Comparison of ENCODE assay signal across 1 cellular context in the genomic region with DNA sequence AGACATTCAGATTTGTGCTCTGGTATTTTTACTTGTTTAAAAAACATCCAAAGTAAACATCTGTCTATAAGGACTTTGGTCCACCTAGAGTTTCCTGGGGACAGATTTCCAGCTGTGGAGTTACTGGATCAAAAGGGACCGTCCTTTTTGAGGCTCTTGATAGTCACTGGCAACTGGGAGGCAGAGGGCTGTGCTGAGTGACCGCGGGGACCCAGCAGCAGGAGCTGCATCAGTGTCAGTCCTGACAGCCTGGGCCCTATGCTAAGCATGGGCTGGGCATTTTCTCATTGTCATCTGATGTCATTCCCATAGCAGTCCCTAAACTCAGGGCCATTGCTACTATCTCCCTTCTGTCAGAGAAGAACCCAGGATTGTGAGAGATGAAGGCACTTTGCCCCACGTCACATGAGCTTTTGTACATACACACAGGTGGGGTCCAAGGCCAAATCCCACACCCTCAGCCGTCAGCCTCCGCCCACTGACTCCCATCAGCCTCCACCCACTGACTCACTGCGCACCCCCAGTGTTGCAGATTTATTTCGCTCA.
TF ChIP-seq lines count a peak whose summit lies in the region.

No MANE protein-coding gene starts in this region.

TF ChIP-seq in HepG2, 621 proteins besides CTCF, POLR2A, EP300 and RAD21 (continued from another document and continues in another):
- TF ChIP-seq RERE (CRISPR knock-in tag; IDR thresholded peaks at IDR 0.05; ENCODE audit: low read depth) (no peak), SMARCC2 (IDR thresholded peaks at IDR 0.05) (0 out of 2 replicates have a peak, but pooled peaks have one; percentile 63), ZNF33B (CRISPR knock-in tag; IDR thresholded peaks at IDR 0.05) (no peak), PITX1 (CRISPR knock-in tag; IDR thresholded peaks at IDR 0.05) (peak; percentile 66), SOX5 (CRISPR knock-in tag; IDR thresholded peaks at IDR 0.05; ENCODE audit: borderline replicate concordance) (peak; percentile 65; the same call in 1 of the 2 replicates), HNF4A (CRISPR knock-in tag; IDR thresholded peaks at IDR 0.05) (peak; percentile 75), CREM (IDR thresholded peaks at IDR 0.05) (peak; percentile 48; the same call in 1 of the 2 replicates), CREM (CRISPR knock-in tag; IDR thresholded peaks at IDR 0.05) (no peak), SNRNP70 (IDR thresholded peaks at IDR 0.05; ENCODE audit: low read depth, low read length) (no peak), ZNF75D (CRISPR knock-in tag; IDR thresholded peaks at IDR 0.05; ENCODE audit: borderline replicate concordance) (no peak), BCL6 (CRISPR knock-in tag; IDR thresholded peaks at IDR 0.05) (peak; percentile 36; the same call in 1 of the 2 replicates), ZNF678 (CRISPR knock-in tag; IDR thresholded peaks at IDR 0.05) (no peak), ZBTB8A (CRISPR knock-in tag; IDR thresholded peaks at IDR 0.05; ENCODE audit: borderline replicate concordance, low read depth) (no peak), ZBTB21 (CRISPR knock-in tag; IDR thresholded peaks at IDR 0.05) (0 out of 2 replicates have a peak, but pooled peaks have one; percentile 54), ASH2L (IDR thresholded peaks at IDR 0.05; ENCODE audit: insufficient read length, low read depth, low read length) (peak; percentile 62), ZNF776 (CRISPR knock-in tag; IDR thresholded peaks at IDR 0.05) (no peak), RFXAP (CRISPR knock-in tag; IDR thresholded peaks at IDR 0.05; ENCODE audit: borderline replicate concordance) (no peak), ZNF468 (CRISPR knock-in tag; IDR thresholded peaks at IDR 0.05) (no peak), AKAP8 (CRISPR knock-in tag; IDR thresholded peaks at IDR 0.05) (no peak), MXI1 (IDR thresholded peaks at IDR 0.05; ENCODE audit: borderline replicate concordance, low read depth, low read length) (no peak), KDM6A (CRISPR knock-in tag; IDR thresholded peaks at IDR 0.05; ENCODE audit: low read depth) (peak; percentile 64; the same call in 1 of the 2 replicates), POLR2G (IDR thresholded peaks at IDR 0.05; ENCODE audit: low read depth, low read length) (no peak), ZNF609 (CRISPR knock-in tag; IDR thresholded peaks at IDR 0.05; ENCODE audit: borderline replicate concordance) (peak; percentile 38; the same call in 1 of the 2 replicates), IRX3 (CRISPR knock-in tag; IDR thresholded peaks at IDR 0.05; ENCODE audit: borderline replicate concordance, low read depth) (no peak), KDM3A (CRISPR knock-in tag; IDR thresholded peaks at IDR 0.05; ENCODE audit: low read depth) (no peak), WIZ (CRISPR knock-in tag; IDR thresholded peaks at IDR 0.05) (no peak), SNAI1 (CRISPR knock-in tag; IDR thresholded peaks at IDR 0.05; ENCODE audit: borderline replicate concordance) (no peak), ZNF44 (CRISPR knock-in tag; IDR thresholded peaks at IDR 0.05) (no peak), ATF7 (IDR thresholded peaks at IDR 0.05) (no peak), ATF7 (CRISPR knock-in tag; IDR thresholded peaks at IDR 0.05) (0 out of 2 replicates have a peak, but pooled peaks have one; percentile 42), ATRX (CRISPR knock-in tag; IDR thresholded peaks at IDR 0.05; ENCODE audit: borderline replicate concordance) (no peak)
- TF ChIP-seq, protein P1, sequence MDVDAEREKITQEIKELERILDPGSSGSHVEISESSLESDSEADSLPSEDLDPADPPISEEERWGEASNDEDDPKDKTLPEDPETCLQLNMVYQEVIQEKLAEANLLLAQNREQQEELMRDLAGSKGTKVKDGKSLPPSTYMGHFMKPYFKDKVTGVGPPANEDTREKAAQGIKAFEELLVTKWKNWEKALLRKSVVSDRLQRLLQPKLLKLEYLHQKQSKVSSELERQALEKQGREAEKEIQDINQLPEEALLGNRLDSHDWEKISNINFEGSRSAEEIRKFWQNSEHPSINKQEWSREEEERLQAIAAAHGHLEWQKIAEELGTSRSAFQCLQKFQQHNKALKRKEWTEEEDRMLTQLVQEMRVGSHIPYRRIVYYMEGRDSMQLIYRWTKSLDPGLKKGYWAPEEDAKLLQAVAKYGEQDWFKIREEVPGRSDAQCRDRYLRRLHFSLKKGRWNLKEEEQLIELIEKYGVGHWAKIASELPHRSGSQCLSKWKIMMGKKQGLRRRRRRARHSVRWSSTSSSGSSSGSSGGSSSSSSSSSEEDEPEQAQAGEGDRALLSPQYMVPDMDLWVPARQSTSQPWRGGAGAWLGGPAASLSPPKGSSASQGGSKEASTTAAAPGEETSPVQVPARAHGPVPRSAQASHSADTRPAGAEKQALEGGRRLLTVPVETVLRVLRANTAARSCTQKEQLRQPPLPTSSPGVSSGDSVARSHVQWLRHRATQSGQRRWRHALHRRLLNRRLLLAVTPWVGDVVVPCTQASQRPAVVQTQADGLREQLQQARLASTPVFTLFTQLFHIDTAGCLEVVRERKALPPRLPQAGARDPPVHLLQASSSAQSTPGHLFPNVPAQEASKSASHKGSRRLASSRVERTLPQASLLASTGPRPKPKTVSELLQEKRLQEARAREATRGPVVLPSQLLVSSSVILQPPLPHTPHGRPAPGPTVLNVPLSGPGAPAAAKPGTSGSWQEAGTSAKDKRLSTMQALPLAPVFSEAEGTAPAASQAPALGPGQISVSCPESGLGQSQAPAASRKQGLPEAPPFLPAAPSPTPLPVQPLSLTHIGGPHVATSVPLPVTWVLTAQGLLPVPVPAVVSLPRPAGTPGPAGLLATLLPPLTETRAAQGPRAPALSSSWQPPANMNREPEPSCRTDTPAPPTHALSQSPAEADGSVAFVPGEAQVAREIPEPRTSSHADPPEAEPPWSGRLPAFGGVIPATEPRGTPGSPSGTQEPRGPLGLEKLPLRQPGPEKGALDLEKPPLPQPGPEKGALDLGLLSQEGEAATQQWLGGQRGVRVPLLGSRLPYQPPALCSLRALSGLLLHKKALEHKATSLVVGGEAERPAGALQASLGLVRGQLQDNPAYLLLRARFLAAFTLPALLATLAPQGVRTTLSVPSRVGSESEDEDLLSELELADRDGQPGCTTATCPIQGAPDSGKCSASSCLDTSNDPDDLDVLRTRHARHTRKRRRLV (CRISPR knock-in tag; IDR thresholded peaks at IDR 0.05): no peak
- TF ChIP-seq, protein P2, sequence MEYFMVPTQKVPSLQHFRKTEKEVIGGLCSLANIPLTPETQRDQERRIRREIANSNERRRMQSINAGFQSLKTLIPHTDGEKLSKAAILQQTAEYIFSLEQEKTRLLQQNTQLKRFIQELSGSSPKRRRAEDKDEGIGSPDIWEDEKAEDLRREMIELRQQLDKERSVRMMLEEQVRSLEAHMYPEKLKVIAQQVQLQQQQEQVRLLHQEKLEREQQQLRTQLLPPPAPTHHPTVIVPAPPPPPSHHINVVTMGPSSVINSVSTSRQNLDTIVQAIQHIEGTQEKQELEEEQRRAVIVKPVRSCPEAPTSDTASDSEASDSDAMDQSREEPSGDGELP (IDR thresholded peaks at IDR 0.05; ENCODE audit: borderline replicate concordance, low read depth): peak; percentile 91
- TF ChIP-seq, protein P3, sequence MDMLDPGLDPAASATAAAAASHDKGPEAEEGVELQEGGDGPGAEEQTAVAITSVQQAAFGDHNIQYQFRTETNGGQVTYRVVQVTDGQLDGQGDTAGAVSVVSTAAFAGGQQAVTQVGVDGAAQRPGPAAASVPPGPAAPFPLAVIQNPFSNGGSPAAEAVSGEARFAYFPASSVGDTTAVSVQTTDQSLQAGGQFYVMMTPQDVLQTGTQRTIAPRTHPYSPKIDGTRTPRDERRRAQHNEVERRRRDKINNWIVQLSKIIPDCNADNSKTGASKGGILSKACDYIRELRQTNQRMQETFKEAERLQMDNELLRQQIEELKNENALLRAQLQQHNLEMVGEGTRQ (IDR thresholded peaks at IDR 0.05; ENCODE audit: low read depth, low read length): no peak
- TF ChIP-seq, protein P3 (CRISPR knock-in tag; IDR thresholded peaks at IDR 0.05; ENCODE audit: borderline replicate concordance): no peak
- TF ChIP-seq, protein P4, sequence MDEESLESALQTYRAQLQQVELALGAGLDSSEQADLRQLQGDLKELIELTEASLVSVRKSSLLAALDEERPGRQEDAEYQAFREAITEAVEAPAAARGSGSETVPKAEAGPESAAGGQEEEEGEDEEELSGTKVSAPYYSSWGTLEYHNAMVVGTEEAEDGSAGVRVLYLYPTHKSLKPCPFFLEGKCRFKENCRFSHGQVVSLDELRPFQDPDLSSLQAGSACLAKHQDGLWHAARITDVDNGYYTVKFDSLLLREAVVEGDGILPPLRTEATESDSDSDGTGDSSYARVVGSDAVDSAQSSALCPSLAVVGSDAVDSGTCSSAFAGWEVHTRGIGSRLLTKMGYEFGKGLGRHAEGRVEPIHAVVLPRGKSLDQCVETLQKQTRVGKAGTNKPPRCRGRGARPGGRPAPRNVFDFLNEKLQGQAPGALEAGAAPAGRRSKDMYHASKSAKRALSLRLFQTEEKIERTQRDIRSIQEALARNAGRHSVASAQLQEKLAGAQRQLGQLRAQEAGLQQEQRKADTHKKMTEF (CRISPR knock-in tag; IDR thresholded peaks at IDR 0.05): peak; percentile 28; the same call in 1 of the 2 replicates
- TF ChIP-seq, protein P5, sequence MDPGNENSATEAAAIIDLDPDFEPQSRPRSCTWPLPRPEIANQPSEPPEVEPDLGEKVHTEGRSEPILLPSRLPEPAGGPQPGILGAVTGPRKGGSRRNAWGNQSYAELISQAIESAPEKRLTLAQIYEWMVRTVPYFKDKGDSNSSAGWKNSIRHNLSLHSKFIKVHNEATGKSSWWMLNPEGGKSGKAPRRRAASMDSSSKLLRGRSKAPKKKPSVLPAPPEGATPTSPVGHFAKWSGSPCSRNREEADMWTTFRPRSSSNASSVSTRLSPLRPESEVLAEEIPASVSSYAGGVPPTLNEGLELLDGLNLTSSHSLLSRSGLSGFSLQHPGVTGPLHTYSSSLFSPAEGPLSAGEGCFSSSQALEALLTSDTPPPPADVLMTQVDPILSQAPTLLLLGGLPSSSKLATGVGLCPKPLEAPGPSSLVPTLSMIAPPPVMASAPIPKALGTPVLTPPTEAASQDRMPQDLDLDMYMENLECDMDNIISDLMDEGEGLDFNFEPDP (CRISPR knock-in tag; conservative IDR thresholded peaks at IDR 0.05): no peak
